ENCODE assay signal across 8 cellular contexts in genomic region chr11:48109046-48109666, GRCh38.
A peak's percentile ranks its signal among the peaks of the same experiment; 100 is the strongest.
DNase-seq lines count a peak whose midpoint lies in the region; ATAC-seq, FAIRE-seq and TF ChIP-seq lines count a peak whose summit lies in the region.

No MANE protein-coding gene starts in this region.

- BruUV-seq in HepG2 (replicated peaks; lab: Mats Ljungman, UMichigan), result no TSS peak

- no peak overlapping the region for H2AFZ ChIP-seq in OCI-LY3 (ENCODE audit: low read depth, low read length)
- no peak overlapping the region for H2AFZ ChIP-seq in HepG2 (ENCODE audit: low read length)

- WGBS in HepG2 (ENCODE audit: low lambda C conversion rate), result 59% methylated on average over 5 of the region's 5 CpGs
- WGBS in tibial nerve, 2 donors, result 49 to 55% methylated on average over 5 of the region's 5 CpGs

- peak overlapping the region; percentile 64 for H3K4me3 ChIP-seq in OCI-LY3 (ENCODE audit: low read length)
- H3K4me3 ChIP-seq in HepG2 (replicated peaks in 1 of 3; ENCODE audit: insufficient read depth in 1 of 3, low read depth in 2 of 3, low read length in 3 of 3), result peak overlapping the region in 1 of 3 experiments; percentile 43; a peak in 2 of 6 replicates
- peak overlapping the region in 2 of 4 donors; percentile 17 to 24 for H3K4me3 ChIP-seq in tibial nerve

- FAIRE-seq in HTR-8/SVneo (lab: Jason Lieb, UNC) (no peak), HepG2 (lab: Jason Lieb, UNC) (peak; percentile 52)

- ATAC-seq in HepG2 (peak; percentile 75), GM19328 (IDR thresholded peaks at IDR 0.05; ENCODE audit: unreplicated experiment) (no peak)

- intact Hi-C loops in HepG2 (cut with micrococcal nuclease; ENCODE audit: unreplicated experiment), result loop anchor here (5.0 kb wide), 1 partner anchor 127 kb away; the partner anchor contains the start of gene PTPRJ

- H3K9ac ChIP-seq in OCI-LY3 (ENCODE audit: low read length) (peak overlapping the region; percentile 73), HepG2 (ENCODE audit: insufficient read depth, low read depth, low read length) (no peak overlapping the region)

- TF ChIP-seq POLR2A in HepG2 (IDR thresholded peaks at IDR 0.05; ENCODE audit: insufficient read depth in 1 of 2, low read depth in 2 of 2, low read length in 2 of 2) (no peak), tibial nerve (IDR thresholded peaks at IDR 0.05) (no peak)

- H4K20me1 ChIP-seq in OCI-LY3 (ENCODE audit: insufficient read depth, low read length) (peaks cover 29% of the 10 kb centered on the region), HepG2 (ENCODE audit: insufficient read depth, low read length) (no peaks in the 10 kb centered on the region)

- TF ChIP-seq EP300 in HepG2 (IDR thresholded peaks at IDR 0.05; ENCODE audit: low read depth in 2 of 2, low read length in 2 of 2) (no peak), HepG2 (CRISPR knock-in tag; IDR thresholded peaks at IDR 0.05; ENCODE audit: borderline replicate concordance) (no peak), tibial nerve (IDR thresholded peaks at IDR 0.05) (no peak)

- H3K27me3 ChIP-seq in OCI-LY3 (ENCODE audit: low read depth, low read length) (no peaks in the 10 kb centered on the region), HepG2 (ENCODE audit: control insufficient read depth in 1 of 2, insufficient read depth in 2 of 2, low read length in 2 of 2) (no peaks in the 10 kb centered on the region), tibial nerve (no peaks in the 10 kb centered on the region)

- TF ChIP-seq CTCF in OCI-LY3 (IDR thresholded peaks at IDR 0.05; ENCODE audit: low read depth, low read length), result peak; percentile 59
- TF ChIP-seq CTCF in HepG2 (CRISPR knock-in tag; IDR thresholded peaks at IDR 0.05), result peak; percentile 55
- TF ChIP-seq CTCF in tibial nerve (IDR thresholded peaks at IDR 0.05), result peak; percentile 18 to 54 (median 40)

- DNase-seq in DMS79 (lab: John Stamatoyannopoulos, UW) (peak; percentile 26), HTR-8/SVneo (ENCODE audit: insufficient read length, low spot score) (peak; percentile 73), HepG2 (ENCODE audit: low spot score) (peak; percentile 25), tibial nerve (ENCODE audit: low spot score in 2 of 2) (no peak)
- peak; percentile 42 for DNase-seq in central memory CD4-positive, alpha-beta T cell
- DNase-seq in stimulated activated naive CD4-positive, alpha-beta T cell treated with Interleukin-2 at 50 U/mL for 16 hours (lab: John Stamatoyannopoulos, UW), result no peak

- POLR2A ChIA-PET in HepG2 (lab: Yijun Ruan, JAX), result interaction anchor here (1.0 kb wide), 1 partner anchor 110 kb away, joined by 3 read pairs; no protein-coding TSS in a partner anchor

- in situ Hi-C loops in HepG2 (cut with HindIII; ENCODE audit: extremely low pct_ligation_motif_present, low pct_unique_long_range_greater_than_20kb), result no loop called here

- no peak for TF ChIP-seq RAD21 in HepG2 (CRISPR knock-in tag; IDR thresholded peaks at IDR 0.05)

- H3K36me3 ChIP-seq in OCI-LY3 (replicated peaks; ENCODE audit: low read depth, low read length) (peaks cover 34% of the 10 kb centered on the region), HepG2 (replicated peaks in 1 of 2; ENCODE audit: control insufficient read depth in 1 of 2, insufficient read depth in 2 of 2, low read length in 2 of 2) (no peaks in the 10 kb centered on the region), tibial nerve (peaks cover 0 to 9% (median 0%) of the 10 kb centered on the region in 3 donors)

- H3K4me1 ChIP-seq in OCI-LY3 (ENCODE audit: low read length), result peaks cover 66% of the 10 kb centered on the region
- peaks cover 17% of the 10 kb centered on the region for H3K4me1 ChIP-seq in HepG2 (ENCODE audit: insufficient read depth, low read length)
- peaks cover 0 to 60% (median 41%) of the 10 kb centered on the region in 4 donors for H3K4me1 ChIP-seq in tibial nerve

- H3K9me3 ChIP-seq in OCI-LY3 (ENCODE audit: insufficient read depth, low read length) (peaks cover 11% of the 10 kb centered on the region), HepG2 (ENCODE audit: low read length) (no peaks in the 10 kb centered on the region; the same call in 1 of the 2 replicates), tibial nerve (no peaks in the 10 kb centered on the region)

- H3K27ac ChIP-seq in OCI-LY3 (ENCODE audit: low read length), result peak overlapping the region; percentile 85
- no peak overlapping the region for H3K27ac ChIP-seq in HepG2 (ENCODE audit: extremely low read length, insufficient read depth, low read length)
- peak overlapping the region; percentile 11 to 77 (median 46) for H3K27ac ChIP-seq in tibial nerve

- H3K4me2 ChIP-seq in OCI-LY3 (ENCODE audit: low read length) (peak overlapping the region; percentile 89), HepG2 (ENCODE audit: low read depth, low read length) (peak overlapping the region; percentile 67; the same call in 1 of the 2 replicates)

- H3K79me2 ChIP-seq in OCI-LY3 (ENCODE audit: low read length) (peaks cover 61% of the 10 kb centered on the region), HepG2 (ENCODE audit: insufficient read depth, low read length) (no peaks in the 10 kb centered on the region)

- CTCF ChIA-PET in HepG2 (lab: Yijun Ruan, JAX; ENCODE audit: low intra/inter-chr PET ratio, low total read pairs), result interaction anchor here (1.7 to 2.8 kb wide), 2 partner anchors 145 to 174 kb away, joined by 8 to 57 read pairs; no protein-coding TSS in a partner anchor

TF ChIP-seq in HepG2, 621 proteins besides CTCF, POLR2A, EP300 and RAD21:
- TF ChIP-seq ZGPAT (CRISPR knock-in tag; IDR thresholded peaks at IDR 0.05) (0 out of 2 replicates have a peak, but pooled peaks have one; percentile 12), STAG1 (CRISPR knock-in tag; IDR thresholded peaks at IDR 0.05) (peak; percentile 58), MXD3 (CRISPR knock-in tag; IDR thresholded peaks at IDR 0.05) (no peak), SMC3 (IDR thresholded peaks at IDR 0.05; ENCODE audit: low read length) (peak; percentile 31; the same call in 1 of the 2 replicates)

Comparison
In these comparisons a context has a peak if more than half of its experiments do, and no peak if none do; other contexts are left out.
1. DNase-seq: peak in DMS79 (single experiment), HTR-8/SVneo (single experiment), central memory CD4-positive, alpha-beta T cell (single experiment) and HepG2 (single experiment); none in tibial nerve (0 of 2) and stimulated activated naive CD4-positive, alpha-beta T cell treated with Interleukin-2 at 50 U/mL for 16 hours (single experiment).
2. Peak in every context shown above with its lines, with median percentiles within 50 percentile points of each other: CTCF ChIP-seq.